ENCODE assay signal across 8 cellular contexts in the genomic region with DNA sequence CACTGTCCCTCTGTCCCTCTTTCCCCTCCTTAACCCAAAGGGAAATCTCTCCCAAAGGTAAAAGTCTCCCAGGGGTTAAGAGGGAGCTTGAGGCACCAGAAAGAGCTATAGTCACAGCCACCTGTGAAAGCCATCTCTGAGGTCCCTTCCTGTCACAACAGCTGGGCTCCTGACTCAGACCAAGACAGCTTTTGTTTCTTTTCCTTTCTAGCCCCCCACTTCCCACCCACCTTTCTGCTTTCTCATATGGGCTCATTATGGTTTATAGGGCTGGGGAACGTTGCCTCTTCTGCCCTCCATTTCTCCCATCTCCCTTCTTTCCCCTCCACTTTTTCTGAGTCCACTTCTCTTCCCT. TPM values are rescaled to one million over a fixed set of nuclear protein-coding genes. Genes with fewer than 3 reads are reported as not detected.
DNase-seq lines count a peak whose midpoint lies in the region; ATAC-seq and TF ChIP-seq lines count a peak whose summit lies in the region.

No MANE protein-coding gene starts in this region.

- H3K9ac ChIP-seq in mucosa of stomach (ENCODE audit: low read length) = peak overlapping the region; percentile 88

- H3K27ac ChIP-seq in body of pancreas = peak overlapping the region; percentile 81 to 89 (median 84)

- intact Hi-C loops in body of pancreas (cut with DNase I) = no loop called here

- ATAC-seq in HG03159 (IDR thresholded peaks at IDR 0.05; ENCODE audit: unreplicated experiment) = peak; percentile 11
- no peak for ATAC-seq in body of pancreas
- no peak for ATAC-seq in HG03139 (IDR thresholded peaks at IDR 0.05; ENCODE audit: unreplicated experiment)

- H3K27me3 ChIP-seq in body of pancreas (no peaks in the 10 kb centered on the region), mucosa of stomach (ENCODE audit: control insufficient read depth, insufficient read depth, low read length) (no peaks in the 10 kb centered on the region)

- no peaks in the 10 kb centered on the region for H3K9me3 ChIP-seq in body of pancreas
- no peaks in the 10 kb centered on the region for H3K9me3 ChIP-seq in mucosa of stomach (ENCODE audit: control insufficient read depth, low read length)

- TF ChIP-seq CTCF in GM12864 (IDR thresholded peaks at IDR 0.05; ENCODE audit: low read depth, low read length, missing control alignments) (no peak), body of pancreas (IDR thresholded peaks at IDR 0.05) (no peak)

- DNase-seq in GM12864 (ENCODE audit: low read depth) (no peak), body of pancreas (no peak), T-helper 9 cell (no peak), KG1 (lab: John Stamatoyannopoulos, UW) (no peak), NCI-H526 treated with DMSO at 0.1 percent for 48 hours (lab: John Stamatoyannopoulos, UW) (no peak)

- H3K4me1 ChIP-seq in body of pancreas = peaks cover 17% of the 10 kb centered on the region
- H3K4me1 ChIP-seq in mucosa of stomach (ENCODE audit: control insufficient read depth, insufficient read depth, low read length) = peaks cover 15% of the 10 kb centered on the region

- H3K4me3 ChIP-seq in GM12864 (ENCODE audit: low read depth, low read length) (peak overlapping the region; percentile 85), body of pancreas (peak overlapping the region; percentile 2 to 22), mucosa of stomach (ENCODE audit: low read length) (peak overlapping the region; percentile 79)

- no peaks in the 10 kb centered on the region for H3K36me3 ChIP-seq in body of pancreas (replicated peaks in 1 of 2; ENCODE audit: insufficient read depth in 1 of 2, low read depth in 2 of 2)
- H3K36me3 ChIP-seq in mucosa of stomach (ENCODE audit: control insufficient read depth, insufficient read depth, low read length) = no peaks in the 10 kb centered on the region

- TF ChIP-seq POLR2A in body of pancreas (IDR thresholded peaks at IDR 0.05) = no peak

- WGBS in body of pancreas, 2 donors = 0% methylated on average over 1 of the region's 1 CpG

RNA-seq across cellular contexts. Expression of a gene that starts 19.1 kb away (rescaled TPM):
- 100 to 1,000 TPM; 134 to 156 TPM for total RNA-seq in body of pancreas

RNA-seq across cellular contexts. Expression of a gene that starts 47.7 kb away (rescaled TPM):
- 10 to 100 TPM in 1 of 2 donors, 1 to 10 TPM in 1; 8.3 to 16.5 TPM for total RNA-seq in body of pancreas

RNA-seq across cellular contexts. Expression of a gene that starts 53.4 kb away (rescaled TPM):
- total RNA-seq in body of pancreas = under 1 TPM in 1 of 2 donors, not detected in 1; 0.66 TPM

RNA-seq across cellular contexts. Expression of a gene that starts 55.6 kb away (rescaled TPM):
- total RNA-seq in body of pancreas = 10 to 100 TPM; 23.6 to 32.3 TPM

Comparison
In these comparisons a context has a peak if more than half of its experiments do, and no peak if none do; other contexts are left out.
1. H3K4me3 ChIP-seq: peak in every context shown above with its lines; median percentile 85 in GM12864; 79 in mucosa of stomach; 12 in body of pancreas.